Comparison of ENCODE assay signal across 1 cellular context in genomic region chr19:50791594-50792245, GRCh38.
A peak's percentile ranks its signal among the peaks of the same experiment; 100 is the strongest.
TF ChIP-seq lines count a peak whose summit lies in the region.

No MANE protein-coding gene starts in this region.

TF ChIP-seq in HepG2, 621 proteins besides CTCF, POLR2A, EP300 and RAD21 (continued from another document and continues in another):
- TF ChIP-seq, protein P1, sequence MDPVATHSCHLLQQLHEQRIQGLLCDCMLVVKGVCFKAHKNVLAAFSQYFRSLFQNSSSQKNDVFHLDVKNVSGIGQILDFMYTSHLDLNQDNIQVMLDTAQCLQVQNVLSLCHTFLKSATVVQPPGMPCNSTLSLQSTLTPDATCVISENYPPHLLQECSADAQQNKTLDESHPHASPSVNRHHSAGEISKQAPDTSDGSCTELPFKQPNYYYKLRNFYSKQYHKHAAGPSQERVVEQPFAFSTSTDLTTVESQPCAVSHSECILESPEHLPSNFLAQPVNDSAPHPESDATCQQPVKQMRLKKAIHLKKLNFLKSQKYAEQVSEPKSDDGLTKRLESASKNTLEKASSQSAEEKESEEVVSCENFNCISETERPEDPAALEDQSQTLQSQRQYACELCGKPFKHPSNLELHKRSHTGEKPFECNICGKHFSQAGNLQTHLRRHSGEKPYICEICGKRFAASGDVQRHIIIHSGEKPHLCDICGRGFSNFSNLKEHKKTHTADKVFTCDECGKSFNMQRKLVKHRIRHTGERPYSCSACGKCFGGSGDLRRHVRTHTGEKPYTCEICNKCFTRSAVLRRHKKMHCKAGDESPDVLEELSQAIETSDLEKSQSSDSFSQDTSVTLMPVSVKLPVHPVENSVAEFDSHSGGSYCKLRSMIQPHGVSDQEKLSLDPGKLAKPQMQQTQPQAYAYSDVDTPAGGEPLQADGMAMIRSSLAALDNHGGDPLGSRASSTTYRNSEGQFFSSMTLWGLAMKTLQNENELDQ (CRISPR knock-in tag; IDR thresholded peaks at IDR 0.05; ENCODE audit: borderline replicate concordance): no peak
- no peak for TF ChIP-seq GMEB1 (CRISPR knock-in tag; IDR thresholded peaks at IDR 0.05; ENCODE audit: borderline replicate concordance)
- TF ChIP-seq ARNT2 (CRISPR knock-in tag; IDR thresholded peaks at IDR 0.05; ENCODE audit: low read depth): no peak
- no peak for TF ChIP-seq ZNF138 (CRISPR knock-in tag; IDR thresholded peaks at IDR 0.05; ENCODE audit: low read depth)
- TF ChIP-seq RARA (CRISPR knock-in tag; IDR thresholded peaks at IDR 0.05): peak; percentile 55; the same call in 1 of the 2 replicates
- TF ChIP-seq, protein P2, sequence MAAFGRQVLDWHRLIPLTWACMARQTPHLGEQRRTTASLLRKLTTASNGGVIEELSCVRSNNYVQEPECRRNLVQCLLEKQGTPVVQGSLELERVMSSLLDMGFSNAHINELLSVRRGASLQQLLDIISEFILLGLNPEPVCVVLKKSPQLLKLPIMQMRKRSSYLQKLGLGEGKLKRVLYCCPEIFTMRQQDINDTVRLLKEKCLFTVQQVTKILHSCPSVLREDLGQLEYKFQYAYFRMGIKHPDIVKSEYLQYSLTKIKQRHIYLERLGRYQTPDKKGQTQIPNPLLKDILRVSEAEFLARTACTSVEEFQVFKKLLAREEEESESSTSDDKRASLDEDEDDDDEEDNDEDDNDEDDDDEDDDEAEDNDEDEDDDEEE (CRISPR knock-in tag; IDR thresholded peaks at IDR 0.05): no peak
- no peak for TF ChIP-seq JDP2 (CRISPR knock-in tag; IDR thresholded peaks at IDR 0.05; ENCODE audit: borderline replicate concordance)
- no peak for TF ChIP-seq ZNF776 (CRISPR knock-in tag; IDR thresholded peaks at IDR 0.05)
- TF ChIP-seq RBM22 (optimal IDR thresholded peaks at IDR 0.05; ENCODE audit: low read length): no peak
- no peak for TF ChIP-seq SP140L (CRISPR knock-in tag; IDR thresholded peaks at IDR 0.05; ENCODE audit: borderline replicate concordance)
- peak; percentile 21; the same call in 1 of the 2 replicates for TF ChIP-seq ZNF644 (CRISPR knock-in tag; IDR thresholded peaks at IDR 0.05; ENCODE audit: low read depth)
- TF ChIP-seq AKNA (CRISPR knock-in tag; IDR thresholded peaks at IDR 0.05; ENCODE audit: borderline replicate concordance): no peak
- no peak for TF ChIP-seq MAFF (IDR thresholded peaks at IDR 0.05; ENCODE audit: low read depth, low read length)
- TF ChIP-seq, protein P3, sequence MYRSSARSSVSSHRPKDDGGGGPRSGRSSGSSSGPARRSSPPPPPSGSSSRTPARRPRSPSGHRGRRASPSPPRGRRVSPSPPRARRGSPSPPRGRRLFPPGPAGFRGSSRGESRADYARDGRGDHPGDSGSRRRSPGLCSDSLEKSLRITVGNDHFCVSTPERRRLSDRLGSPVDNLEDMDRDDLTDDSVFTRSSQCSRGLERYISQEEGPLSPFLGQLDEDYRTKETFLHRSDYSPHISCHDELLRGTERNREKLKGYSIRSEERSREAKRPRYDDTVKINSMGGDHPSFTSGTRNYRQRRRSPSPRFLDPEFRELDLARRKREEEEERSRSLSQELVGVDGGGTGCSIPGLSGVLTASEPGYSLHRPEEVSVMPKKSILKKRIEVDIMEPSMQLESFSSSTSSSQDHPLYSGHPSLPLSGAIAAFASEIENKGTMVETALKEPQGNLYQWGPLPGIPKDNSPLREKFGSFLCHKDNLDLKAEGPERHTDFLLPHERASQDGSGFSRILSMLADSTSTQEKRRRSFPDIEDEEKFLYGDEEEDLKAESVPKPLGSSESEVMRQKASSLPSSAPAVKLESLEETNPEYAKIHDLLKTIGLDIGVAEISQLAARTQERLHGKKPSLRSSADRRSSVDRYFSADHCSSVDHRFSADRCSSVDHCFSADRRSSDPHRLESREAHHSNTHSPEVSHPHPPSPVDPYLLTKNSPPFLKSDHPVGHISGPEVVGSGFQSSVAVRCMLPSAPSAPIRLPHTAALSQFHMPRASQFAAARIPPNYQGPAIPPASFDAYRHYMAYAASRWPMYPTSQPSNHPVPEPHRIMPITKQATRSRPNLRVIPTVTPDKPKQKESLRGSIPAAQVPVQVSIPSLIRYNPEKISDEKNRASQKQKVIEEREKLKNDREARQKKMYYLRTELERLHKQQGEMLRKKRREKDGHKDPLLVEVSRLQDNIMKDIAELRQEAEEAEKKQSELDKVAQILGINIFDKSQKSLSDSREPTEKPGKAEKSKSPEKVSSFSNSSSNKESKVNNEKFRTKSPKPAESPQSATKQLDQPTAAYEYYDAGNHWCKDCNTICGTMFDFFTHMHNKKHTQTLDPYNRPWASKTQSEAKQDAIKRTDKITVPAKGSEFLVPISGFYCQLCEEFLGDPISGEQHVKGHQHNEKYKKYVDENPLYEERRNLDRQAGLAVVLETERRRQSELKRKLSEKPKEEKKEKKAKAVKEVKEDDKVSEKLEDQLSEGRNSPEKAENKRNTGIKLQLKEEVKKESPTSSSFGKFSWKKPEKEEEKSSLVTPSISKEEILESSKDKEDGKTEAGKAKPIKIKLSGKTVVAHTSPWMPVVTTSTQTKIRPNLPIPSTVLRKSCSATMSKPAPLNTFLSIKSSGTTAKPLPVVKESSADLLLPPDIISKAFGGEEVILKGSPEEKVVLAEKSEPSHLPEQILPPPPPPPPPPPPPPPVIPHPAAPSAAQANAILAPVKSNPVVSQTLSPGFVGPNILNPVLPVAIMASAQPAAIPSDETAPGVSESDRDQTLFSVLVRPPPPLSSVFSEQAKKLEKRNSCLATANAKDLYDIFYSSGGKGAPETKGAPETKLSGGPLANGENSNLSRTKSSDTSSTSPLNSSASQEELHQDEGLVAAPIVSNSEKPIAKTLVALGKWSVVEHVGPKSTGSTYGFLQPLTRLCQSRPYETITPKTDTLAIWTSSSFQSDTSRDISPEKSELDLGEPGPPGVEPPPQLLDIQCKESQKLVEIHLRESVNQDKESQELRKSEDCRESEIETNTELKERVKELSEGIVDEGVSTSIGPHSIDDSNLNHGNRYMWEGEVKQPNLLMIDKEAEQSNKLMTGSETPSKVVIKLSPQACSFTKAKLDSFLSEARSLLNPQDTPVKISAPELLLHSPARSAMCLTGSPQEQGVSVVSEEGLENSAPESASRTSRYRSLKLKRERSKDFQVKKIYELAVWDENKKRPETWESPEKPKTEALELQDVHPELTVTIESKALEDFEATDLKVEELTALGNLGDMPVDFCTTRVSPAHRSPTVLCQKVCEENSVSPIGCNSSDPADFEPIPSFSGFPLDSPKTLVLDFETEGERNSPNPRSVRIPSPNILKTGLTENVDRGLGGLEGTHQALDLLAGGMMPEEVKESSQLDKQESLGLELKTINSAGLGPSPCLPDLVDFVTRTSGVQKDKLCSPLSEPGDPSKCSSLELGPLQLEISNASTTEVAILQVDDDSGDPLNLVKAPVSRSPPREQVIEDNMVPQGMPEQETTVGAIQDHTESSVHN (CRISPR knock-in tag; IDR thresholded peaks at IDR 0.05): no peak
- TF ChIP-seq, protein P4, sequence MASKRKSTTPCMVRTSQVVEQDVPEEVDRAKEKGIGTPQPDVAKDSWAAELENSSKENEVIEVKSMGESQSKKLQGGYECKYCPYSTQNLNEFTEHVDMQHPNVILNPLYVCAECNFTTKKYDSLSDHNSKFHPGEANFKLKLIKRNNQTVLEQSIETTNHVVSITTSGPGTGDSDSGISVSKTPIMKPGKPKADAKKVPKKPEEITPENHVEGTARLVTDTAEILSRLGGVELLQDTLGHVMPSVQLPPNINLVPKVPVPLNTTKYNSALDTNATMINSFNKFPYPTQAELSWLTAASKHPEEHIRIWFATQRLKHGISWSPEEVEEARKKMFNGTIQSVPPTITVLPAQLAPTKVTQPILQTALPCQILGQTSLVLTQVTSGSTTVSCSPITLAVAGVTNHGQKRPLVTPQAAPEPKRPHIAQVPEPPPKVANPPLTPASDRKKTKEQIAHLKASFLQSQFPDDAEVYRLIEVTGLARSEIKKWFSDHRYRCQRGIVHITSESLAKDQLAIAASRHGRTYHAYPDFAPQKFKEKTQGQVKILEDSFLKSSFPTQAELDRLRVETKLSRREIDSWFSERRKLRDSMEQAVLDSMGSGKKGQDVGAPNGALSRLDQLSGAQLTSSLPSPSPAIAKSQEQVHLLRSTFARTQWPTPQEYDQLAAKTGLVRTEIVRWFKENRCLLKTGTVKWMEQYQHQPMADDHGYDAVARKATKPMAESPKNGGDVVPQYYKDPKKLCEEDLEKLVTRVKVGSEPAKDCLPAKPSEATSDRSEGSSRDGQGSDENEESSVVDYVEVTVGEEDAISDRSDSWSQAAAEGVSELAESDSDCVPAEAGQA (IDR thresholded peaks at IDR 0.05; ENCODE audit: low read depth): no peak
- TF ChIP-seq, protein P4 (CRISPR knock-in tag; IDR thresholded peaks at IDR 0.05; ENCODE audit: borderline replicate concordance): no peak
- TF ChIP-seq NR2F1 (CRISPR knock-in tag; IDR thresholded peaks at IDR 0.05): peak in 1 of 2 experiments; percentile 89; a peak in 2 of 4 replicates
- no peak for TF ChIP-seq NFIB (CRISPR knock-in tag; IDR thresholded peaks at IDR 0.05; ENCODE audit: borderline replicate concordance)
- 0 out of 2 replicates have a peak, but pooled peaks have one; percentile 18 for TF ChIP-seq RXRB (CRISPR knock-in tag; IDR thresholded peaks at IDR 0.05; ENCODE audit: borderline replicate concordance)
- TF ChIP-seq, protein P5, sequence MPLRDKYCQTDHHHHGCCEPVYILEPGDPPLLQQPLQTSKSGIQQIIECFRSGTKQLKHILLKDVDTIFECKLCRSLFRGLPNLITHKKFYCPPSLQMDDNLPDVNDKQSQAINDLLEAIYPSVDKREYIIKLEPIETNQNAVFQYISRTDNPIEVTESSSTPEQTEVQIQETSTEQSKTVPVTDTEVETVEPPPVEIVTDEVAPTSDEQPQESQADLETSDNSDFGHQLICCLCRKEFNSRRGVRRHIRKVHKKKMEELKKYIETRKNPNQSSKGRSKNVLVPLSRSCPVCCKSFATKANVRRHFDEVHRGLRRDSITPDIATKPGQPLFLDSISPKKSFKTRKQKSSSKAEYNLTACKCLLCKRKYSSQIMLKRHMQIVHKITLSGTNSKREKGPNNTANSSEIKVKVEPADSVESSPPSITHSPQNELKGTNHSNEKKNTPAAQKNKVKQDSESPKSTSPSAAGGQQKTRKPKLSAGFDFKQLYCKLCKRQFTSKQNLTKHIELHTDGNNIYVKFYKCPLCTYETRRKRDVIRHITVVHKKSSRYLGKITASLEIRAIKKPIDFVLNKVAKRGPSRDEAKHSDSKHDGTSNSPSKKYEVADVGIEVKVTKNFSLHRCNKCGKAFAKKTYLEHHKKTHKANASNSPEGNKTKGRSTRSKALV (CRISPR knock-in tag; IDR thresholded peaks at IDR 0.05): no peak
